6 cellular contexts compared by ENCODE assay signal in genomic region chr1:52385376-52385775, GRCh38.
"Had no signal": no experiment of that assay in that cellular context is flagged by ENCODE, and none has a peak within 500 bp of the region (broad histone marks: within the 10 kb centered on the region; RNA-seq: fewer than 3 reads in every experiment).

No MANE protein-coding gene starts in this region.

- H3K4me3 ChIP-seq: GM23338, K562 had no signal

- DNase-seq: H9, HCEC 1CT, IMR-90, KG1 had no signal

- H3K4me2 ChIP-seq: GM23338 had no signal

- ATAC-seq: GM23338, K562 had no signal
